ENCODE assay signal across 1 cellular context in the genomic region with DNA sequence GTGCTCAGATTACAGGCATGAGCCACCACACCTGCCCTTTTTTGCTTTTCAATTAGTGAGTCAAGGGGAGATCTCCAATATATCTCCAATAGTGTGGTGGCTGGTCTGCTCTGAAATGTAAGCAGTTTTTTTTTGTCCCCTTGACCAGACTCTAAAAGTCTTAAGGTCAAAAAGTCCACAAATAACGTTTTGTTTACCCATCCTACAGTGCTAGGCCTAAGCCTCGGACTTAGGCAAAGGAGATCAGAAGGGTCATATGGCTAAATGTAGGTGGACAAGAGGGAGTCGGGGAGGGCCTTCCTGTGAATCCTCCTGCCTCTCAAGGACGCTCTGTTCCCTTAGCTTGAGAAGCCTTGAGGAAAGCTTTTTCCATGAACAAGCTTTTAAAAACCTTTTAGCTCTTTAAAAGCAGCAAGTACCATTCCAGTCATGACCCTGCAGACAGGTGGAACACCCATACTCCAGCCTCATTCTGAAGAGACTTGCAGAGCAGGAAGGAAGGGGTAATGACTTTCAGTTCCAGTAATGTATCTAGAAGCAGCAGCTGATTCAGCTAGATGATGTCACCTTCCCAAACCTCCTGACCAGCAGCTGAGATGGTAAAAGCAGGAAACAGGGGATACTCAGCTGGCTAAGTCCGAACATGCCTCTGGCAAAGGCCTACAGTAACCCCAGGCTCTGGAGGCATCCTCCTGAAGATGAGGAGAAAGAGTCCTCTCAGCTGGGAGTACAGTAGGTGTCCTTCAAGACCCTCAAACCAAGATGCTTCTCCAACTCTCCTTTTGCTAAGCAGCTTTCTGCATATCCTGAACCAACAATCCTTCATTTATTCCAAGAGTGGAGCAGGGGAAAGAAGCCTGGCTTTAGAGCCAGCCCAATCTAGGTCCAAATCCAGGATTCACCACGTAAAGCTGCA.
A peak's percentile ranks its signal among the peaks of the same experiment; 100 is the strongest.
TF ChIP-seq lines count a peak whose summit lies in the region.

No MANE protein-coding gene starts in this region.

TF ChIP-seq in HepG2, 621 proteins besides CTCF, POLR2A, EP300 and RAD21 (continued from another document and continues in another):
- TF ChIP-seq, protein P1, sequence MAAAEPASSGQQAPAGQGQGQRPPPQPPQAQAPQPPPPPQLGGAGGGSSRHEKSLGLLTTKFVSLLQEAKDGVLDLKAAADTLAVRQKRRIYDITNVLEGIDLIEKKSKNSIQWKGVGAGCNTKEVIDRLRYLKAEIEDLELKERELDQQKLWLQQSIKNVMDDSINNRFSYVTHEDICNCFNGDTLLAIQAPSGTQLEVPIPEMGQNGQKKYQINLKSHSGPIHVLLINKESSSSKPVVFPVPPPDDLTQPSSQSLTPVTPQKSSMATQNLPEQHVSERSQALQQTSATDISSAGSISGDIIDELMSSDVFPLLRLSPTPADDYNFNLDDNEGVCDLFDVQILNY (CRISPR knock-in tag; conservative IDR thresholded peaks at IDR 0.05): no peak
- peak; percentile 34; the same call in 1 of the 2 replicates for TF ChIP-seq YEATS4 (CRISPR knock-in tag; IDR thresholded peaks at IDR 0.05; ENCODE audit: borderline replicate concordance)
- peak; percentile 85; the same call in 1 of the 2 replicates for TF ChIP-seq HDAC2 (CRISPR knock-in tag; IDR thresholded peaks at IDR 0.05)
- TF ChIP-seq, protein P2, sequence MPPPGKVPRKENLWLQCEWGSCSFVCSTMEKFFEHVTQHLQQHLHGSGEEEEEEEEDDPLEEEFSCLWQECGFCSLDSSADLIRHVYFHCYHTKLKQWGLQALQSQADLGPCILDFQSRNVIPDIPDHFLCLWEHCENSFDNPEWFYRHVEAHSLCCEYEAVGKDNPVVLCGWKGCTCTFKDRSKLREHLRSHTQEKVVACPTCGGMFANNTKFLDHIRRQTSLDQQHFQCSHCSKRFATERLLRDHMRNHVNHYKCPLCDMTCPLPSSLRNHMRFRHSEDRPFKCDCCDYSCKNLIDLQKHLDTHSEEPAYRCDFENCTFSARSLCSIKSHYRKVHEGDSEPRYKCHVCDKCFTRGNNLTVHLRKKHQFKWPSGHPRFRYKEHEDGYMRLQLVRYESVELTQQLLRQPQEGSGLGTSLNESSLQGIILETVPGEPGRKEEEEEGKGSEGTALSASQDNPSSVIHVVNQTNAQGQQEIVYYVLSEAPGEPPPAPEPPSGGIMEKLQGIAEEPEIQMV (CRISPR knock-in tag; IDR thresholded peaks at IDR 0.05; ENCODE audit: low read depth): 0 out of 2 replicates have a peak, but pooled peaks have one; percentile 75
- TF ChIP-seq, protein P3, sequence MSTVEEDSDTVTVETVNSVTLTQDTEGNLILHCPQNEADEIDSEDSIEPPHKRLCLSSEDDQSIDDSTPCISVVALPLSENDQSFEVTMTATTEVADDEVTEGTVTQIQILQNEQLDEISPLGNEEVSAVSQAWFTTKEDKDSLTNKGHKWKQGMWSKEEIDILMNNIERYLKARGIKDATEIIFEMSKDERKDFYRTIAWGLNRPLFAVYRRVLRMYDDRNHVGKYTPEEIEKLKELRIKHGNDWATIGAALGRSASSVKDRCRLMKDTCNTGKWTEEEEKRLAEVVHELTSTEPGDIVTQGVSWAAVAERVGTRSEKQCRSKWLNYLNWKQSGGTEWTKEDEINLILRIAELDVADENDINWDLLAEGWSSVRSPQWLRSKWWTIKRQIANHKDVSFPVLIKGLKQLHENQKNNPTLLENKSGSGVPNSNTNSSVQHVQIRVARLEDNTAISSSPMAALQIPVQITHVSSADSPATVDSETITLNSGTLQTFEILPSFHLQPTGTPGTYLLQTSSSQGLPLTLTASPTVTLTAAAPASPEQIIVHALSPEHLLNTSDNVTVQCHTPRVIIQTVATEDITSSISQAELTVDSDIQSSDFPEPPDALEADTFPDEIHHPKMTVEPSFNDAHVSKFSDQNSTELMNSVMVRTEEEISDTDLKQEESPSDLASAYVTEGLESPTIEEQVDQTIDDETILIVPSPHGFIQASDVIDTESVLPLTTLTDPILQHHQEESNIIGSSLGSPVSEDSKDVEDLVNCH (CRISPR knock-in tag; IDR thresholded peaks at IDR 0.05): 0 out of 2 replicates have a peak, but pooled peaks have one; percentile 15
- no peak for TF ChIP-seq CC2D1A (CRISPR knock-in tag; IDR thresholded peaks at IDR 0.05)
- peak; percentile 36; the same call in 1 of the 2 replicates for TF ChIP-seq SOX13 (IDR thresholded peaks at IDR 0.05)
- TF ChIP-seq SOX13 (CRISPR knock-in tag; conservative IDR thresholded peaks at IDR 0.05 in 1 of 2, IDR thresholded peaks at IDR 0.05 in 1 of 2): peak in 1 of 2 experiments; percentile 81; a peak in 2 of 4 replicates
- 0 out of 2 replicates have a peak, but pooled peaks have one; percentile 77 for TF ChIP-seq ZKSCAN8 (CRISPR knock-in tag; IDR thresholded peaks at IDR 0.05; ENCODE audit: borderline replicate concordance)
- TF ChIP-seq ZNF703 (CRISPR knock-in tag; IDR thresholded peaks at IDR 0.05; ENCODE audit: borderline replicate concordance): no peak
- TF ChIP-seq MATR3 (CRISPR knock-in tag; IDR thresholded peaks at IDR 0.05): no peak
- TF ChIP-seq NFATC3 (CRISPR knock-in tag; IDR thresholded peaks at IDR 0.05): no peak
- TF ChIP-seq PTBP1 (IDR thresholded peaks at IDR 0.05; ENCODE audit: low read depth, low read length, poor library complexity, severe bottlenecking): no peak
- peak; percentile 25; the same call in 1 of the 2 replicates for TF ChIP-seq KDM2A (CRISPR knock-in tag; IDR thresholded peaks at IDR 0.05; ENCODE audit: borderline replicate concordance, low read depth)
- no peak for TF ChIP-seq ZFAT (CRISPR knock-in tag; conservative IDR thresholded peaks at IDR 0.05)
- TF ChIP-seq ZNF672 (CRISPR knock-in tag; IDR thresholded peaks at IDR 0.05): no peak
- peak; percentile 30; the same call in 1 of the 2 replicates for TF ChIP-seq SIX1 (CRISPR knock-in tag; IDR thresholded peaks at IDR 0.05; ENCODE audit: borderline replicate concordance)
- TF ChIP-seq, protein P4, sequence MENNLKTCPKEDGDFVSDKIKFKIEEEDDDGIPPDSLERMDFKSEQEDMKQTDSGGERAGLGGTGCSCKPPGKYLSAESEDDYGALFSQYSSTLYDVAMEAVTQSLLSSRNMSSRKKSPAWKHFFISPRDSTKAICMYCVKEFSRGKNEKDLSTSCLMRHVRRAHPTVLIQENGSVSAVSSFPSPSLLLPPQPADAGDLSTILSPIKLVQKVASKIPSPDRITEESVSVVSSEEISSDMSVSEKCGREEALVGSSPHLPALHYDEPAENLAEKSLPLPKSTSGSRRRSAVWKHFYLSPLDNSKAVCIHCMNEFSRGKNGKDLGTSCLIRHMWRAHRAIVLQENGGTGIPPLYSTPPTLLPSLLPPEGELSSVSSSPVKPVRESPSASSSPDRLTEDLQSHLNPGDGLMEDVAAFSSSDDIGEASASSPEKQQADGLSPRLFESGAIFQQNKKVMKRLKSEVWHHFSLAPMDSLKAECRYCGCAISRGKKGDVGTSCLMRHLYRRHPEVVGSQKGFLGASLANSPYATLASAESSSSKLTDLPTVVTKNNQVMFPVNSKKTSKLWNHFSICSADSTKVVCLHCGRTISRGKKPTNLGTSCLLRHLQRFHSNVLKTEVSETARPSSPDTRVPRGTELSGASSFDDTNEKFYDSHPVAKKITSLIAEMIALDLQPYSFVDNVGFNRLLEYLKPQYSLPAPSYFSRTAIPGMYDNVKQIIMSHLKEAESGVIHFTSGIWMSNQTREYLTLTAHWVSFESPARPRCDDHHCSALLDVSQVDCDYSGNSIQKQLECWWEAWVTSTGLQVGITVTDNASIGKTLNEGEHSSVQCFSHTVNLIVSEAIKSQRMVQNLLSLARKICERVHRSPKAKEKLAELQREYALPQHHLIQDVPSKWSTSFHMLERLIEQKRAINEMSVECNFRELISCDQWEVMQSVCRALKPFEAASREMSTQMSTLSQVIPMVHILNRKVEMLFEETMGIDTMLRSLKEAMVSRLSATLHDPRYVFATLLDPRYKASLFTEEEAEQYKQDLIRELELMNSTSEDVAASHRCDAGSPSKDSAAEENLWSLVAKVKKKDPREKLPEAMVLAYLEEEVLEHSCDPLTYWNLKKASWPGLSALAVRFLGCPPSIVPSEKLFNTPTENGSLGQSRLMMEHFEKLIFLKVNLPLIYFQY (CRISPR knock-in tag; IDR thresholded peaks at IDR 0.05; ENCODE audit: borderline replicate concordance): no peak; the same call in 1 of the 2 replicates
- TF ChIP-seq STAG1 (CRISPR knock-in tag; IDR thresholded peaks at IDR 0.05): no peak
- peak; percentile 55 for TF ChIP-seq XRCC5 (optimal IDR thresholded peaks at IDR 0.05; ENCODE audit: low read length)
- peak; percentile 38; the same call in 1 of the 2 replicates for TF ChIP-seq MIER2 (CRISPR knock-in tag; IDR thresholded peaks at IDR 0.05)
- peak; percentile 87 for TF ChIP-seq ATF7 (IDR thresholded peaks at IDR 0.05)
- TF ChIP-seq ATF7 (CRISPR knock-in tag; IDR thresholded peaks at IDR 0.05): no peak
- peak; percentile 28 for TF ChIP-seq MED8 (CRISPR knock-in tag; IDR thresholded peaks at IDR 0.05; ENCODE audit: insufficient replicate concordance)
- no peak for TF ChIP-seq KLF6 (CRISPR knock-in tag; IDR thresholded peaks at IDR 0.05)
- TF ChIP-seq, protein P5, sequence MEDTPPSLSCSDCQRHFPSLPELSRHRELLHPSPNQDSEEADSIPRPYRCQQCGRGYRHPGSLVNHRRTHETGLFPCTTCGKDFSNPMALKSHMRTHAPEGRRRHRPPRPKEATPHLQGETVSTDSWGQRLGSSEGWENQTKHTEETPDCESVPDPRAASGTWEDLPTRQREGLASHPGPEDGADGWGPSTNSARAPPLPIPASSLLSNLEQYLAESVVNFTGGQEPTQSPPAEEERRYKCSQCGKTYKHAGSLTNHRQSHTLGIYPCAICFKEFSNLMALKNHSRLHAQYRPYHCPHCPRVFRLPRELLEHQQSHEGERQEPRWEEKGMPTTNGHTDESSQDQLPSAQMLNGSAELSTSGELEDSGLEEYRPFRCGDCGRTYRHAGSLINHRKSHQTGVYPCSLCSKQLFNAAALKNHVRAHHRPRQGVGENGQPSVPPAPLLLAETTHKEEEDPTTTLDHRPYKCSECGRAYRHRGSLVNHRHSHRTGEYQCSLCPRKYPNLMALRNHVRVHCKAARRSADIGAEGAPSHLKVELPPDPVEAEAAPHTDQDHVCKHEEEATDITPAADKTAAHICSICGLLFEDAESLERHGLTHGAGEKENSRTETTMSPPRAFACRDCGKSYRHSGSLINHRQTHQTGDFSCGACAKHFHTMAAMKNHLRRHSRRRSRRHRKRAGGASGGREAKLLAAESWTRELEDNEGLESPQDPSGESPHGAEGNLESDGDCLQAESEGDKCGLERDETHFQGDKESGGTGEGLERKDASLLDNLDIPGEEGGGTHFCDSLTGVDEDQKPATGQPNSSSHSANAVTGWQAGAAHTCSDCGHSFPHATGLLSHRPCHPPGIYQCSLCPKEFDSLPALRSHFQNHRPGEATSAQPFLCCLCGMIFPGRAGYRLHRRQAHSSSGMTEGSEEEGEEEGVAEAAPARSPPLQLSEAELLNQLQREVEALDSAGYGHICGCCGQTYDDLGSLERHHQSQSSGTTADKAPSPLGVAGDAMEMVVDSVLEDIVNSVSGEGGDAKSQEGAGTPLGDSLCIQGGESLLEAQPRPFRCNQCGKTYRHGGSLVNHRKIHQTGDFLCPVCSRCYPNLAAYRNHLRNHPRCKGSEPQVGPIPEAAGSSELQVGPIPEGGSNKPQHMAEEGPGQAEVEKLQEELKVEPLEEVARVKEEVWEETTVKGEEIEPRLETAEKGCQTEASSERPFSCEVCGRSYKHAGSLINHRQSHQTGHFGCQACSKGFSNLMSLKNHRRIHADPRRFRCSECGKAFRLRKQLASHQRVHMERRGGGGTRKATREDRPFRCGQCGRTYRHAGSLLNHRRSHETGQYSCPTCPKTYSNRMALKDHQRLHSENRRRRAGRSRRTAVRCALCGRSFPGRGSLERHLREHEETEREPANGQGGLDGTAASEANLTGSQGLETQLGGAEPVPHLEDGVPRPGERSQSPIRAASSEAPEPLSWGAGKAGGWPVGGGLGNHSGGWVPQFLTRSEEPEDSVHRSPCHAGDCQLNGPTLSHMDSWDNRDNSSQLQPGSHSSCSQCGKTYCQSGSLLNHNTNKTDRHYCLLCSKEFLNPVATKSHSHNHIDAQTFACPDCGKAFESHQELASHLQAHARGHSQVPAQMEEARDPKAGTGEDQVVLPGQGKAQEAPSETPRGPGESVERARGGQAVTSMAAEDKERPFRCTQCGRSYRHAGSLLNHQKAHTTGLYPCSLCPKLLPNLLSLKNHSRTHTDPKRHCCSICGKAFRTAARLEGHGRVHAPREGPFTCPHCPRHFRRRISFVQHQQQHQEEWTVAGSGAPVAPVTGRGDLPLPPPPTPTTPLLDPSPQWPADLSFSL (CRISPR knock-in tag; IDR thresholded peaks at IDR 0.05): no peak
- TF ChIP-seq ZBTB8A (CRISPR knock-in tag; IDR thresholded peaks at IDR 0.05; ENCODE audit: borderline replicate concordance, low read depth): no peak
- no peak for TF ChIP-seq ZNF337 (CRISPR knock-in tag; IDR thresholded peaks at IDR 0.05; ENCODE audit: borderline replicate concordance, low read depth)
- TF ChIP-seq, protein P6, sequence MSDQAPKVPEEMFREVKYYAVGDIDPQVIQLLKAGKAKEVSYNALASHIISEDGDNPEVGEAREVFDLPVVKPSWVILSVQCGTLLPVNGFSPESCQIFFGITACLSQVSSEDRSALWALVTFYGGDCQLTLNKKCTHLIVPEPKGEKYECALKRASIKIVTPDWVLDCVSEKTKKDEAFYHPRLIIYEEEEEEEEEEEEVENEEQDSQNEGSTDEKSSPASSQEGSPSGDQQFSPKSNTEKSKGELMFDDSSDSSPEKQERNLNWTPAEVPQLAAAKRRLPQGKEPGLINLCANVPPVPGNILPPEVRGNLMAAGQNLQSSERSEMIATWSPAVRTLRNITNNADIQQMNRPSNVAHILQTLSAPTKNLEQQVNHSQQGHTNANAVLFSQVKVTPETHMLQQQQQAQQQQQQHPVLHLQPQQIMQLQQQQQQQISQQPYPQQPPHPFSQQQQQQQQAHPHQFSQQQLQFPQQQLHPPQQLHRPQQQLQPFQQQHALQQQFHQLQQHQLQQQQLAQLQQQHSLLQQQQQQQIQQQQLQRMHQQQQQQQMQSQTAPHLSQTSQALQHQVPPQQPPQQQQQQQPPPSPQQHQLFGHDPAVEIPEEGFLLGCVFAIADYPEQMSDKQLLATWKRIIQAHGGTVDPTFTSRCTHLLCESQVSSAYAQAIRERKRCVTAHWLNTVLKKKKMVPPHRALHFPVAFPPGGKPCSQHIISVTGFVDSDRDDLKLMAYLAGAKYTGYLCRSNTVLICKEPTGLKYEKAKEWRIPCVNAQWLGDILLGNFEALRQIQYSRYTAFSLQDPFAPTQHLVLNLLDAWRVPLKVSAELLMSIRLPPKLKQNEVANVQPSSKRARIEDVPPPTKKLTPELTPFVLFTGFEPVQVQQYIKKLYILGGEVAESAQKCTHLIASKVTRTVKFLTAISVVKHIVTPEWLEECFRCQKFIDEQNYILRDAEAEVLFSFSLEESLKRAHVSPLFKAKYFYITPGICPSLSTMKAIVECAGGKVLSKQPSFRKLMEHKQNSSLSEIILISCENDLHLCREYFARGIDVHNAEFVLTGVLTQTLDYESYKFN (CRISPR knock-in tag; conservative IDR thresholded peaks at IDR 0.05): peak; percentile 90
- TF ChIP-seq ZNF589 (CRISPR knock-in tag; conservative IDR thresholded peaks at IDR 0.05): no peak
- TF ChIP-seq ZNF235 (CRISPR knock-in tag; IDR thresholded peaks at IDR 0.05; ENCODE audit: borderline replicate concordance): no peak
- no peak for TF ChIP-seq ZSCAN12 (CRISPR knock-in tag; IDR thresholded peaks at IDR 0.05)
- no peak for TF ChIP-seq ZNF562 (CRISPR knock-in tag; IDR thresholded peaks at IDR 0.05; ENCODE audit: borderline replicate concordance)
- TF ChIP-seq, protein P7, sequence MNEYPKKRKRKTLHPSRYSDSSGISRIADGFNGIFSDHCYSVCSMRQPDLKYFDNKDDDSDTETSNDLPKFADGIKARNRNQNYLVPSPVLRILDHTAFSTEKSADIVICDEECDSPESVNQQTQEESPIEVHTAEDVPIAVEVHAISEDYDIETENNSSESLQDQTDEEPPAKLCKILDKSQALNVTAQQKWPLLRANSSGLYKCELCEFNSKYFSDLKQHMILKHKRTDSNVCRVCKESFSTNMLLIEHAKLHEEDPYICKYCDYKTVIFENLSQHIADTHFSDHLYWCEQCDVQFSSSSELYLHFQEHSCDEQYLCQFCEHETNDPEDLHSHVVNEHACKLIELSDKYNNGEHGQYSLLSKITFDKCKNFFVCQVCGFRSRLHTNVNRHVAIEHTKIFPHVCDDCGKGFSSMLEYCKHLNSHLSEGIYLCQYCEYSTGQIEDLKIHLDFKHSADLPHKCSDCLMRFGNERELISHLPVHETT (CRISPR knock-in tag; conservative IDR thresholded peaks at IDR 0.05): no peak
